Comparison of ENCODE assay signal across 15 cellular contexts in the genomic region with DNA sequence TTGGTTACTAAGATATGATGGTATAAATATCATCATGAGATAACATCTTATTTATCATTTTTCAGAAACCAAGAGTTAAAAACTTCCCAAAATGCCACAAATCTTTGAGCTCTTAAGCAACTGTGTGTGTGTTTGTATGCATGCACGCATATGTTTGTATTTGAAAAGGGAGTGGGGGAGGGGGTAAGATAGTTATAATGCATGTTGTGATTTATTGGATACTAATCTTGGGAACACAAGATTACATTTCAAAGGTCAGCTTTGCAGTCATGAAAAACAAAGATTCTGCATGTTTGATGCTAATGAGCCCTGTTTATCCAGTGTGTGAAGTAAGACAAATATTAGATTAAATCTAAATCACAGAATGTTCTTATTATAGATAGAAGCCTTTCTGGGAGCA.
DNase-seq lines count a peak whose midpoint lies in the region; ATAC-seq, FAIRE-seq and TF ChIP-seq lines count a peak whose summit lies in the region.
"Had no signal": no experiment of that assay in that cellular context is flagged by ENCODE, and none has a peak within 500 bp of the region (broad histone marks: within the 10 kb centered on the region; RNA-seq: fewer than 3 reads in every experiment).

No MANE protein-coding gene starts in this region.

- H3K4me2 ChIP-seq in HepG2 (ENCODE audit: low read depth, low read length) = no peak overlapping the region
- H3K4me2 ChIP-seq: A549 had no signal

- H3K9ac ChIP-seq in HepG2 (ENCODE audit: insufficient read depth, low read depth, low read length) = no peak overlapping the region
- H3K9ac ChIP-seq: GM23248 had no signal

- WGBS in HepG2 (ENCODE audit: low lambda C conversion rate) = 84% methylated on average over 1 of the region's 1 CpG
- WGBS in small intestine, 3 donors = 3 to 55% (median 50%) methylated on average over 1 of the region's 1 CpG
- WGBS in thyroid gland, 2 donors = 78 to 82% methylated on average over 1 of the region's 1 CpG

- no peak overlapping the region for H2AFZ ChIP-seq in HepG2 (ENCODE audit: low read length)
- H2AFZ ChIP-seq: GM23248 had no signal

- H3K79me2 ChIP-seq in HepG2 (ENCODE audit: insufficient read depth, low read length) = no peaks in the 10 kb centered on the region

- H3K27ac ChIP-seq in HepG2 (ENCODE audit: extremely low read length, insufficient read depth, low read length) (no peak overlapping the region), small intestine (ENCODE audit: low read depth in 1 of 2, low read length in 1 of 2) (no peak overlapping the region), thyroid gland (no peak overlapping the region)
- H3K27ac ChIP-seq: A549, C4-2B, GM23248 had no signal

- H3K27me3 ChIP-seq in HepG2 (ENCODE audit: control insufficient read depth in 1 of 2, insufficient read depth in 2 of 2, low read length in 2 of 2) (no peaks in the 10 kb centered on the region), small intestine (ENCODE audit: control insufficient read depth in 2 of 2, insufficient read depth in 2 of 2, low read length in 2 of 2) (no peaks in the 10 kb centered on the region), thyroid gland (no peaks in the 10 kb centered on the region)
- H3K27me3 ChIP-seq: BE2C had no signal

- H3K4me1 ChIP-seq in HepG2 (ENCODE audit: insufficient read depth, low read length) (peaks cover 31% of the 10 kb centered on the region), small intestine (ENCODE audit: control insufficient read depth in 2 of 2, insufficient read depth in 1 of 2, low read depth in 1 of 2, low read length in 1 of 2) (peaks cover 5 to 10% of the 10 kb centered on the region in 2 donors), thyroid gland (no peaks in the 10 kb centered on the region)
- H3K4me1 ChIP-seq: A549 had no signal

- CTCF ChIA-PET in HEK293T (lab: Yijun Ruan, JAX) = interaction anchor here (0.6 kb wide), 1 partner anchor 48 kb away, joined by 3 read pairs; no protein-coding TSS in a partner anchor
- CTCF ChIA-PET in HepG2 (lab: Yijun Ruan, JAX; ENCODE audit: low intra/inter-chr PET ratio, low total read pairs) = no interaction called here

- BruUV-seq in HepG2 (replicated peaks; lab: Mats Ljungman, UMichigan) = no TSS peak

- no peak for ATAC-seq in HepG2
- ATAC-seq: A549 had no signal

- no peak for TF ChIP-seq EP300 in HepG2 (IDR thresholded peaks at IDR 0.05; ENCODE audit: low read depth in 2 of 2, low read length in 2 of 2)
- TF ChIP-seq EP300 in HepG2 (CRISPR knock-in tag; IDR thresholded peaks at IDR 0.05; ENCODE audit: borderline replicate concordance) = no peak

- TF ChIP-seq POLR2A in HepG2 (IDR thresholded peaks at IDR 0.05; ENCODE audit: insufficient read depth in 1 of 2, low read depth in 2 of 2, low read length in 2 of 2) = no peak
- no peak for TF ChIP-seq POLR2A in thyroid gland (IDR thresholded peaks at IDR 0.05)

- no peaks in the 10 kb centered on the region for H3K36me3 ChIP-seq in HepG2 (replicated peaks in 1 of 2; ENCODE audit: control insufficient read depth in 1 of 2, insufficient read depth in 2 of 2, low read length in 2 of 2)
- no peaks in the 10 kb centered on the region for H3K36me3 ChIP-seq in small intestine (ENCODE audit: control insufficient read depth in 2 of 2, insufficient read depth in 2 of 2, low read length in 2 of 2)
- H3K36me3 ChIP-seq in thyroid gland = no peaks in the 10 kb centered on the region
- H3K36me3 ChIP-seq: BE2C had no signal

- no peak for TF ChIP-seq RAD21 in HepG2 (CRISPR knock-in tag; IDR thresholded peaks at IDR 0.05)

- in situ Hi-C loops in HepG2 (cut with HindIII; ENCODE audit: extremely low pct_ligation_motif_present, low pct_unique_long_range_greater_than_20kb) = no loop called here

- H4K20me1 ChIP-seq in HepG2 (ENCODE audit: insufficient read depth, low read length) = no peaks in the 10 kb centered on the region

- H3K9me3 ChIP-seq in HepG2 (ENCODE audit: low read length) (no peaks in the 10 kb centered on the region), small intestine (ENCODE audit: control insufficient read depth, low read depth) (no peaks in the 10 kb centered on the region), thyroid gland (no peaks in the 10 kb centered on the region)
- H3K9me3 ChIP-seq: A549, BE2C had no signal

- no peak for DNase-seq in HEK293T (ENCODE audit: extremely low spot score)
- peak; percentile 59 for DNase-seq in amniotic epithelial cell (ENCODE audit: low read depth)
- DNase-seq in HepG2 (ENCODE audit: low spot score) = no peak
- peak; percentile 72 for DNase-seq in small intestine
- no peak for DNase-seq in T-helper 1 cell
- DNase-seq in thyroid gland = no peak
- no peak for DNase-seq in stimulated activated naive CD4-positive, alpha-beta T cell treated with Interleukin-2 at 50 U/mL for 16 hours (lab: John Stamatoyannopoulos, UW)
- DNase-seq: BE2C; CD4-positive, alpha-beta memory T cell; DMS79; GM23248; H7 had no signal

- intact Hi-C loops in HepG2 (cut with micrococcal nuclease; ENCODE audit: unreplicated experiment) (no loop called here), thyroid gland (cut with DNase I) (no loop called here)

- FAIRE-seq in HepG2 (lab: Jason Lieb, UNC) (no peak), small intestine (lab: Jason Lieb, UNC) (no peak)
- FAIRE-seq: A549, GM12891 had no signal

- no peak overlapping the region for H3K4me3 ChIP-seq in HepG2 (replicated peaks in 1 of 3; ENCODE audit: insufficient read depth in 1 of 3, low read depth in 2 of 3, low read length in 3 of 3)
- H3K4me3 ChIP-seq in small intestine (ENCODE audit: low read depth in 1 of 2, low read length in 2 of 2) = no peak overlapping the region
- H3K4me3 ChIP-seq in thyroid gland (replicated peaks in 1 of 3) = no peak overlapping the region
- H3K4me3 ChIP-seq: A549, GM23248 had no signal

- no peak for TF ChIP-seq CTCF in HepG2 (CRISPR knock-in tag; IDR thresholded peaks at IDR 0.05)
- no peak for TF ChIP-seq CTCF in thyroid gland (IDR thresholded peaks at IDR 0.05)

- POLR2A ChIA-PET in HEK293T (lab: Yijun Ruan, JAX) = no interaction called here
- POLR2A ChIA-PET in HepG2 (lab: Yijun Ruan, JAX) = interaction anchor here (0.6 kb wide), 1 partner anchor 441 kb away, joined by 3 read pairs; no protein-coding TSS in a partner anchor

TF ChIP-seq in HEK293T, 16 proteins besides CTCF, POLR2A, EP300 and RAD21:
- TF ChIP-seq CTBP1 (IDR thresholded peaks at IDR 0.05; ENCODE audit: borderline replicate concordance) (no peak), FOXM1 (IDR thresholded peaks at IDR 0.05; ENCODE audit: borderline replicate concordance) (0 out of 2 replicates have a peak, but pooled peaks have one; percentile 10)
TF ChIP-seq in HEK293T: peak in this region for 1.

TF ChIP-seq in HepG2, 621 proteins besides CTCF, POLR2A, EP300 and RAD21:
- TF ChIP-seq, protein P1, sequence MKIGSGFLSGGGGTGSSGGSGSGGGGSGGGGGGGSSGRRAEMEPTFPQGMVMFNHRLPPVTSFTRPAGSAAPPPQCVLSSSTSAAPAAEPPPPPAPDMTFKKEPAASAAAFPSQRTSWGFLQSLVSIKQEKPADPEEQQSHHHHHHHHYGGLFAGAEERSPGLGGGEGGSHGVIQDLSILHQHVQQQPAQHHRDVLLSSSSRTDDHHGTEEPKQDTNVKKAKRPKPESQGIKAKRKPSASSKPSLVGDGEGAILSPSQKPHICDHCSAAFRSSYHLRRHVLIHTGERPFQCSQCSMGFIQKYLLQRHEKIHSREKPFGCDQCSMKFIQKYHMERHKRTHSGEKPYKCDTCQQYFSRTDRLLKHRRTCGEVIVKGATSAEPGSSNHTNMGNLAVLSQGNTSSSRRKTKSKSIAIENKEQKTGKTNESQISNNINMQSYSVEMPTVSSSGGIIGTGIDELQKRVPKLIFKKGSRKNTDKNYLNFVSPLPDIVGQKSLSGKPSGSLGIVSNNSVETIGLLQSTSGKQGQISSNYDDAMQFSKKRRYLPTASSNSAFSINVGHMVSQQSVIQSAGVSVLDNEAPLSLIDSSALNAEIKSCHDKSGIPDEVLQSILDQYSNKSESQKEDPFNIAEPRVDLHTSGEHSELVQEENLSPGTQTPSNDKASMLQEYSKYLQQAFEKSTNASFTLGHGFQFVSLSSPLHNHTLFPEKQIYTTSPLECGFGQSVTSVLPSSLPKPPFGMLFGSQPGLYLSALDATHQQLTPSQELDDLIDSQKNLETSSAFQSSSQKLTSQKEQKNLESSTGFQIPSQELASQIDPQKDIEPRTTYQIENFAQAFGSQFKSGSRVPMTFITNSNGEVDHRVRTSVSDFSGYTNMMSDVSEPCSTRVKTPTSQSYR (CRISPR knock-in tag; IDR thresholded peaks at IDR 0.05; ENCODE audit: borderline replicate concordance) = peak; percentile 25; the same call in 1 of the 2 replicates
- TF ChIP-seq ZNF550 (CRISPR knock-in tag; IDR thresholded peaks at IDR 0.05; ENCODE audit: borderline replicate concordance) = no peak

Comparison
In these comparisons a context has a peak if more than half of its experiments do, and no peak if none do; other contexts are left out.
1. DNase-seq: peak in amniotic epithelial cell (single experiment) and small intestine (single experiment); none in HEK293T (single experiment), HepG2 (single experiment), T-helper 1 cell (0 of 5), thyroid gland (0 of 2) and stimulated activated naive CD4-positive, alpha-beta T cell treated with Interleukin-2 at 50 U/mL for 16 hours (single experiment).